1 cellular context compared by ENCODE assay signal in the genomic region with DNA sequence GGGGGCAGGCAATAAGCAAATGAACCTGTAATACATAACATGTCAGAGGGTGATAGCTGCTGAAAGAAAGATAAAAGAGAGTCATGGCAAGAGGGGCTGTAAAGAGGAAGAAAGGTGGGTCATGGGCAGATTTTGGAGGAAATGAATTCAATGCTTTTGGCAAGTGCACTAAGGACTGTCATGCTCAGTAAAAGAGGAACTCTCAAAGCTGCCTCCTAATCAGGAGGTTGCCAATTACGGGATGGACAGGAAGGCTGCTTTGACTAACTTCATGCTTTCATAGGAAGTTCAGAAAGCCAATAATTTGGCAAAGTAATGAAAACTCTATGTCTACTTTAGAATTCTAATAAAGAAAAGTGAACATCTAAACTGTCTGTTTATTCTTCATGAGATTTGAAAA.
TF ChIP-seq lines count a peak whose summit lies in the region.

No MANE protein-coding gene starts in this region.

TF ChIP-seq in H1, 55 proteins besides CTCF, POLR2A, EP300 and RAD21 (continued from another document):
- TF ChIP-seq, protein P1, sequence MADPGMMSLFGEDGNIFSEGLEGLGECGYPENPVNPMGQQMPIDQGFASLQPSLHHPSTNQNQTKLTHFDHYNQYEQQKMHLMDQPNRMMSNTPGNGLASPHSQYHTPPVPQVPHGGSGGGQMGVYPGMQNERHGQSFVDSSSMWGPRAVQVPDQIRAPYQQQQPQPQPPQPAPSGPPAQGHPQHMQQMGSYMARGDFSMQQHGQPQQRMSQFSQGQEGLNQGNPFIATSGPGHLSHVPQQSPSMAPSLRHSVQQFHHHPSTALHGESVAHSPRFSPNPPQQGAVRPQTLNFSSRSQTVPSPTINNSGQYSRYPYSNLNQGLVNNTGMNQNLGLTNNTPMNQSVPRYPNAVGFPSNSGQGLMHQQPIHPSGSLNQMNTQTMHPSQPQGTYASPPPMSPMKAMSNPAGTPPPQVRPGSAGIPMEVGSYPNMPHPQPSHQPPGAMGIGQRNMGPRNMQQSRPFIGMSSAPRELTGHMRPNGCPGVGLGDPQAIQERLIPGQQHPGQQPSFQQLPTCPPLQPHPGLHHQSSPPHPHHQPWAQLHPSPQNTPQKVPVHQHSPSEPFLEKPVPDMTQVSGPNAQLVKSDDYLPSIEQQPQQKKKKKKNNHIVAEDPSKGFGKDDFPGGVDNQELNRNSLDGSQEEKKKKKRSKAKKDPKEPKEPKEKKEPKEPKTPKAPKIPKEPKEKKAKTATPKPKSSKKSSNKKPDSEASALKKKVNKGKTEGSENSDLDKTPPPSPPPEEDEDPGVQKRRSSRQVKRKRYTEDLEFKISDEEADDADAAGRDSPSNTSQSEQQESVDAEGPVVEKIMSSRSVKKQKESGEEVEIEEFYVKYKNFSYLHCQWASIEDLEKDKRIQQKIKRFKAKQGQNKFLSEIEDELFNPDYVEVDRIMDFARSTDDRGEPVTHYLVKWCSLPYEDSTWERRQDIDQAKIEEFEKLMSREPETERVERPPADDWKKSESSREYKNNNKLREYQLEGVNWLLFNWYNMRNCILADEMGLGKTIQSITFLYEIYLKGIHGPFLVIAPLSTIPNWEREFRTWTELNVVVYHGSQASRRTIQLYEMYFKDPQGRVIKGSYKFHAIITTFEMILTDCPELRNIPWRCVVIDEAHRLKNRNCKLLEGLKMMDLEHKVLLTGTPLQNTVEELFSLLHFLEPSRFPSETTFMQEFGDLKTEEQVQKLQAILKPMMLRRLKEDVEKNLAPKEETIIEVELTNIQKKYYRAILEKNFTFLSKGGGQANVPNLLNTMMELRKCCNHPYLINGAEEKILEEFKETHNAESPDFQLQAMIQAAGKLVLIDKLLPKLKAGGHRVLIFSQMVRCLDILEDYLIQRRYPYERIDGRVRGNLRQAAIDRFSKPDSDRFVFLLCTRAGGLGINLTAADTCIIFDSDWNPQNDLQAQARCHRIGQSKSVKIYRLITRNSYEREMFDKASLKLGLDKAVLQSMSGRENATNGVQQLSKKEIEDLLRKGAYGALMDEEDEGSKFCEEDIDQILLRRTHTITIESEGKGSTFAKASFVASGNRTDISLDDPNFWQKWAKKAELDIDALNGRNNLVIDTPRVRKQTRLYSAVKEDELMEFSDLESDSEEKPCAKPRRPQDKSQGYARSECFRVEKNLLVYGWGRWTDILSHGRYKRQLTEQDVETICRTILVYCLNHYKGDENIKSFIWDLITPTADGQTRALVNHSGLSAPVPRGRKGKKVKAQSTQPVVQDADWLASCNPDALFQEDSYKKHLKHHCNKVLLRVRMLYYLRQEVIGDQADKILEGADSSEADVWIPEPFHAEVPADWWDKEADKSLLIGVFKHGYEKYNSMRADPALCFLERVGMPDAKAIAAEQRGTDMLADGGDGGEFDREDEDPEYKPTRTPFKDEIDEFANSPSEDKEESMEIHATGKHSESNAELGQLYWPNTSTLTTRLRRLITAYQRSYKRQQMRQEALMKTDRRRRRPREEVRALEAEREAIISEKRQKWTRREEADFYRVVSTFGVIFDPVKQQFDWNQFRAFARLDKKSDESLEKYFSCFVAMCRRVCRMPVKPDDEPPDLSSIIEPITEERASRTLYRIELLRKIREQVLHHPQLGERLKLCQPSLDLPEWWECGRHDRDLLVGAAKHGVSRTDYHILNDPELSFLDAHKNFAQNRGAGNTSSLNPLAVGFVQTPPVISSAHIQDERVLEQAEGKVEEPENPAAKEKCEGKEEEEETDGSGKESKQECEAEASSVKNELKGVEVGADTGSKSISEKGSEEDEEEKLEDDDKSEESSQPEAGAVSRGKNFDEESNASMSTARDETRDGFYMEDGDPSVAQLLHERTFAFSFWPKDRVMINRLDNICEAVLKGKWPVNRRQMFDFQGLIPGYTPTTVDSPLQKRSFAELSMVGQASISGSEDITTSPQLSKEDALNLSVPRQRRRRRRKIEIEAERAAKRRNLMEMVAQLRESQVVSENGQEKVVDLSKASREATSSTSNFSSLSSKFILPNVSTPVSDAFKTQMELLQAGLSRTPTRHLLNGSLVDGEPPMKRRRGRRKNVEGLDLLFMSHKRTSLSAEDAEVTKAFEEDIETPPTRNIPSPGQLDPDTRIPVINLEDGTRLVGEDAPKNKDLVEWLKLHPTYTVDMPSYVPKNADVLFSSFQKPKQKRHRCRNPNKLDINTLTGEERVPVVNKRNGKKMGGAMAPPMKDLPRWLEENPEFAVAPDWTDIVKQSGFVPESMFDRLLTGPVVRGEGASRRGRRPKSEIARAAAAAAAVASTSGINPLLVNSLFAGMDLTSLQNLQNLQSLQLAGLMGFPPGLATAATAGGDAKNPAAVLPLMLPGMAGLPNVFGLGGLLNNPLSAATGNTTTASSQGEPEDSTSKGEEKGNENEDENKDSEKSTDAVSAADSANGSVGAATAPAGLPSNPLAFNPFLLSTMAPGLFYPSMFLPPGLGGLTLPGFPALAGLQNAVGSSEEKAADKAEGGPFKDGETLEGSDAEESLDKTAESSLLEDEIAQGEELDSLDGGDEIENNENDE (IDR thresholded peaks at IDR 0.05; ENCODE audit: insufficient replicate concordance, low read length) = no peak
- TF ChIP-seq BCL11A (IDR thresholded peaks at IDR 0.05; ENCODE audit: low read depth in 2 of 2, low read length in 2 of 2) (no peak), RXRA (IDR thresholded peaks at IDR 0.05; ENCODE audit: insufficient read depth, low read depth, low read length) (no peak)
